ENCODE assay signal across 24 cellular contexts in the genomic region with DNA sequence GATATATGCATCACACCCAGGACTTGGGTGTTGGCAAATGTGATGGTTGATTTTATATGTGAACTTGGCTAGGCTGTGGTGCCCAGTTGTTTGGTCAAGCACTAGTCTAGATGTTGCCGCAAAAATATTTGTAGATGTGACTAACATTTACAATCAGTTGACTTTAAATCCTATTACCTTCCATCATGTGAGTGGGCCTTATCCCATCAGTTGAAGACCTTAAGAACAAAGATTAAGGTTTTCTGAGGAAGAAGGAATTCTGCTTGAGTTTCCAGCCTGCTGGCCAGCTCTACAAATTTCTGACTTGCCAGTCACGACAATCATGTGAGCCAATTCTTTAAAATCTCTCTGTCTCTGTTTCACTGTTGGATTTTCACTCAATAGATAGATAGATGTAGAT. TPM values are rescaled to one million over a fixed set of nuclear protein-coding genes. Genes with fewer than 3 reads are reported as not detected.
"Had no signal": no experiment of that assay in that cellular context is flagged by ENCODE, and none has a peak within 500 bp of the region (broad histone marks: within the 10 kb centered on the region; RNA-seq: fewer than 3 reads in every experiment).

No MANE protein-coding gene starts in this region.

- H3K36me3 ChIP-seq: SJCRH30 had no signal

- DNase-seq: IMR-90, Kasumi-1, MM.1S, NCI-H1092 treated with DMSO at 0.1 percent for 48 hours, NCI-H1436, NCI-H187, NCI-H2029, NCI-H2081 treated with DMSO at 0.1 percent for 48 hours, NCI-H2171, NCI-H345, NCI-H446 treated with DMSO at 0.1 percent for 48 hours, NCI-H510A treated with DMSO at 0.1 percent for 48 hours, PC-3, SHP77 treated with DMSO at 0.1 percent for 48 hours, SJCRH30 had no signal

- H3K27me3 ChIP-seq: SJCRH30 had no signal

- ATAC-seq: HepG2, Panc1, PC-3, Right ventricle myocardium inferior, SK-N-SH treated with all-trans-retinoic acid at 6 μM for 48 hours had no signal

- H3K9me3 ChIP-seq: SJCRH30 had no signal

- H3K27ac ChIP-seq: KMS-11, SJCRH30 had no signal

- H3K4me3 ChIP-seq: SJCRH30 had no signal

- H3K4me1 ChIP-seq: SJCRH30 had no signal

RNA-seq across cellular contexts. Expression of a gene that starts 30.9 kb away (rescaled TPM):
- total RNA-seq: HT1080, IMR-90, M059J, OCI-LY7, Right ventricle myocardium inferior, RPMI7951, SJCRH30 had no signal
